In genomic region chr9:133421615-133422542, GRCh38 we compare ENCODE assay signal across 9 cellular contexts. TPM values are rescaled to one million over a fixed set of nuclear protein-coding genes. Genes with fewer than 3 reads are reported as not detected.
DNase-seq lines count a peak whose midpoint lies in the region; ATAC-seq and TF ChIP-seq lines count a peak whose summit lies in the region.
"Had no signal": no experiment of that assay in that cellular context is flagged by ENCODE, and none has a peak within 500 bp of the region (broad histone marks: within the 10 kb centered on the region; RNA-seq: fewer than 3 reads in every experiment).

Gene ADAMTS13, plus strand, starts transcription at chr9:133422367. Its CDS starts 77 bp downstream, at chr9:133422444.

- peaks cover 4% of the 10 kb centered on the region for H3K4me1 ChIP-seq in CD8-positive, alpha-beta memory T cell (ENCODE audit: insufficient read depth, low read length)
- peaks cover 12% of the 10 kb centered on the region for H3K4me1 ChIP-seq in mesodermal cell (ENCODE audit: control insufficient read depth, insufficient read depth, low read length, poor library complexity, severe bottlenecking)

- H3K27ac Mint-ChIP-seq in CD8-positive, alpha-beta memory T cell = peak within 1 kb of the TSS; percentile 27 to 93 (median 78)
- H3K27ac Mint-ChIP-seq in CD4-positive, alpha-beta T cell = no peak within 1 kb of the TSS
- H3K27ac Mint-ChIP-seq: activated CD4-positive, alpha-beta T cell treated with anti-CD3 and anti-CD28 coated beads, Interleukin-2, amount 10 ng/mL, durations not matched to agents 7 days and 5 days had no signal

- H3K4me3 Mint-ChIP-seq in CD8-positive, alpha-beta memory T cell = peak within 1 kb of the TSS in 3 of 7 donors; percentile 2 to 78 (median 63)
- no peak within 1 kb of the TSS for H3K4me3 Mint-ChIP-seq in activated T-cell treated with anti-CD3 and anti-CD28 coated beads, Interleukin-2, amount 50 U/mL, for 4 hours
- H3K4me3 Mint-ChIP-seq in CD4-positive, alpha-beta T cell = no peak within 1 kb of the TSS
- H3K4me3 Mint-ChIP-seq: activated CD4-positive, alpha-beta T cell treated with anti-CD3 and anti-CD28 coated beads, Interleukin-2, amount 10 ng/mL, durations not matched to agents 7 days and 5 days had no signal

- peaks cover 5% of the 10 kb centered on the region for H3K27me3 ChIP-seq in CD8-positive, alpha-beta memory T cell (ENCODE audit: insufficient read depth, low read length, poor library complexity, severe bottlenecking)
- peaks cover 13% of the 10 kb centered on the region for H3K27me3 ChIP-seq in CD4-positive, alpha-beta T cell (ENCODE audit: control insufficient read depth, insufficient read depth, low read length)

- peak; percentile 24 to 36 for ATAC-seq in activated T-cell treated with anti-CD3 and anti-CD28 coated beads, Interleukin-2, amount 50 U/mL, for 4 hours
- ATAC-seq in CD4-positive, alpha-beta T cell (ENCODE audit: poor library complexity) = no peak
- ATAC-seq in HG02759 (IDR thresholded peaks at IDR 0.05; ENCODE audit: unreplicated experiment) (no peak), left cardiac atrium (no peak)

- no peak within 1 kb of the TSS for H3K4me3 ChIP-seq in CD8-positive, alpha-beta memory T cell (ENCODE audit: low read length)
- H3K4me3 ChIP-seq in mesodermal cell (ENCODE audit: extremely low read depth, insufficient read depth, low read length, poor library complexity, severe bottlenecking) = no peak within 1 kb of the TSS

- CTCF ChIA-PET in CD8-positive, alpha-beta memory T cell (lab: Charles Lee) = no interaction called here
- CTCF ChIA-PET in CD4-positive, alpha-beta T cell (lab: Charles Lee) = no interaction called here

- no peak for TF ChIP-seq CTCF in GM20000 (IDR thresholded peaks at IDR 0.05; ENCODE audit: extremely low read depth, missing control alignments)
- TF ChIP-seq CTCF in CD4-positive, alpha-beta T cell (IDR thresholded peaks at IDR 0.05) = no peak

- H3K36me3 ChIP-seq in CD8-positive, alpha-beta memory T cell (ENCODE audit: insufficient read depth, low read length) = no peaks in the 10 kb centered on the region
- no peaks in the 10 kb centered on the region for H3K36me3 ChIP-seq in mesodermal cell (ENCODE audit: control insufficient read depth, insufficient read depth, low read length)

- 77 to 83% methylated on average over 18 to 21 of the region's 23 CpGs for WGBS in mesodermal cell (ENCODE audit: insufficient coverage in 2 of 2), 2 experiments

- peaks cover 10 to 15% of the 10 kb centered on the region in 2 donors for H3K27me3 Mint-ChIP-seq in CD8-positive, alpha-beta memory T cell
- H3K27me3 Mint-ChIP-seq in activated T-cell treated with anti-CD3 and anti-CD28 coated beads, Interleukin-2, amount 50 U/mL, for 4 hours (ENCODE audit: low read depth) = peaks cover 20% of the 10 kb centered on the region
- H3K27me3 Mint-ChIP-seq in CD4-positive, alpha-beta T cell = peaks cover 13% of the 10 kb centered on the region

- H3K4me1 Mint-ChIP-seq in CD8-positive, alpha-beta memory T cell = peaks cover 20 to 39% (median 35%) of the 10 kb centered on the region in 3 donors
- H3K4me1 Mint-ChIP-seq in activated T-cell treated with anti-CD3 and anti-CD28 coated beads, Interleukin-2, amount 50 U/mL, for 4 hours (ENCODE audit: low read depth) = peaks cover 28% of the 10 kb centered on the region
- peaks cover 15% of the 10 kb centered on the region for H3K4me1 Mint-ChIP-seq in CD4-positive, alpha-beta T cell (ENCODE audit: low read depth)

- no peaks in the 10 kb centered on the region for H3K9me3 ChIP-seq in CD8-positive, alpha-beta memory T cell (ENCODE audit: low read length)
- H3K9me3 ChIP-seq in mesodermal cell (ENCODE audit: control insufficient read depth, low read length) = peaks cover 1% of the 10 kb centered on the region
- no peaks in the 10 kb centered on the region for H3K9me3 ChIP-seq in CD4-positive, alpha-beta T cell (ENCODE audit: control insufficient read depth, low read length)

- H3K9me3 Mint-ChIP-seq in CD8-positive, alpha-beta memory T cell = no peaks in the 10 kb centered on the region
- no peaks in the 10 kb centered on the region for H3K9me3 Mint-ChIP-seq in activated T-cell treated with anti-CD3 and anti-CD28 coated beads, Interleukin-2, amount 50 U/mL, for 4 hours
- H3K9me3 Mint-ChIP-seq in CD4-positive, alpha-beta T cell = no peaks in the 10 kb centered on the region
- H3K9me3 Mint-ChIP-seq: activated CD4-positive, alpha-beta T cell treated with anti-CD3 and anti-CD28 coated beads, Interleukin-2, amount 10 ng/mL, durations not matched to agents 7 days and 5 days had no signal

- intact Hi-C loops in CD4-positive, alpha-beta T cell (cut with DNase I, micrococcal nuclease) = no loop called here
- intact Hi-C loops in left cardiac atrium (cut with DNase I) = no loop called here

- POLR2A ChIA-PET in CD8-positive, alpha-beta memory T cell (lab: Charles Lee) = no interaction called here
- POLR2A ChIA-PET in CD4-positive, alpha-beta T cell (lab: Charles Lee) = interaction anchor here (0.6 kb wide), 1 partner anchor 450 kb away, joined by 3 read pairs; no protein-coding TSS in a partner anchor

- H3K36me3 Mint-ChIP-seq in CD8-positive, alpha-beta memory T cell = peaks cover 0 to 5% (median 0%) of the 10 kb centered on the region in 3 donors
- H3K36me3 Mint-ChIP-seq in activated T-cell treated with anti-CD3 and anti-CD28 coated beads, Interleukin-2, amount 50 U/mL, for 4 hours (ENCODE audit: insufficient read depth) = no peaks in the 10 kb centered on the region
- H3K36me3 Mint-ChIP-seq in CD4-positive, alpha-beta T cell (ENCODE audit: low read depth) = peaks cover 10% of the 10 kb centered on the region

- no peak within 1 kb of the TSS for H3K27ac ChIP-seq in CD8-positive, alpha-beta memory T cell (ENCODE audit: low read depth, low read length)
- H3K27ac ChIP-seq in mesodermal cell (ENCODE audit: low read depth, low read length, severe bottlenecking) = peak within 1 kb of the TSS; percentile 51
- no peak within 1 kb of the TSS for H3K27ac ChIP-seq in CD4-positive, alpha-beta T cell (ENCODE audit: low read depth, low read length)

- DNase-seq in CD8-positive, alpha-beta memory T cell = peak in 2 of 5 donors; percentile 23 to 62
- peak; percentile 79 for DNase-seq in GM20000 (ENCODE audit: low spot score)
- no peak for DNase-seq in activated T-cell treated with anti-CD3 and anti-CD28 coated beads, Interleukin-2, amount 50 U/mL, for 4 hours
- DNase-seq in CD4-positive, alpha-beta T cell = no peak
- DNase-seq in NCI-H1694 (lab: John Stamatoyannopoulos, UW) = no peak
- DNase-seq in left cardiac atrium = no peak
- DNase-seq: activated CD4-positive, alpha-beta T cell treated with anti-CD3 and anti-CD28 coated beads, Interleukin-2, amount 10 ng/mL, durations not matched to agents 7 days and 5 days had no signal

RNA-seq across cellular contexts. Expression of gene ADAMTS13, which starts in this region (rescaled TPM):
- 1 to 10 TPM; 1.0 to 1.1 TPM for total RNA-seq in CD8-positive, alpha-beta memory T cell
- polyA plus RNA-seq in CD8-positive, alpha-beta memory T cell = 0.32 TPM
- under 1 TPM; 0.60 to 0.91 (median 0.79) TPM for total RNA-seq in activated T-cell treated with anti-CD3 and anti-CD28 coated beads, Interleukin-2, amount 50 U/mL, for 4 hours
- 17.5 TPM for polyA plus RNA-seq in mesodermal cell (2013, experiment 1 of 2)
- 18.4 TPM for polyA plus RNA-seq in mesodermal cell (2013, experiment 2 of 2)
- 1 to 10 TPM; 2.2 to 2.6 TPM for total RNA-seq in CD4-positive, alpha-beta T cell
- 1 to 10 TPM; 2.0 to 2.3 TPM for total RNA-seq in left cardiac atrium

Comparison
In these comparisons a context has a peak if more than half of its experiments do, and no peak if none do; other contexts are left out.
1. Peak in ATAC-seq in activated T-cell treated with anti-CD3 and anti-CD28 coated beads, Interleukin-2, amount 50 U/mL, for 4 hours; RNA of the gene not detected or under 1 TPM.